Comparison of ENCODE assay signal across 9 cellular contexts in genomic region chr7:30564243-30564892, GRCh38. TPM values are rescaled to one million over a fixed set of nuclear protein-coding genes. Genes with fewer than 3 reads are reported as not detected.
DNase-seq lines count a peak whose midpoint lies in the region; ATAC-seq and TF ChIP-seq lines count a peak whose summit lies in the region.
"Had no signal": no experiment of that assay in that cellular context is flagged by ENCODE, and none has a peak within 500 bp of the region (broad histone marks: within the 10 kb centered on the region; RNA-seq: fewer than 3 reads in every experiment).

No MANE protein-coding gene starts in this region.

- H3K27me3 Mint-ChIP-seq in activated CD4-positive, alpha-beta T cell treated with anti-CD3 and anti-CD28 coated beads, Interleukin-2, amount 10 ng/mL, durations not matched to agents 7 days and 5 days: no peaks in the 10 kb centered on the region
- H3K27me3 Mint-ChIP-seq: IgD-negative memory B cell had no signal

- no peak for TF ChIP-seq POLR2A in right lobe of liver (IDR thresholded peaks at IDR 0.05)

- H3K27ac Mint-ChIP-seq in activated CD4-positive, alpha-beta T cell treated with anti-CD3 and anti-CD28 coated beads, Interleukin-2, amount 10 ng/mL, durations not matched to agents 7 days and 5 days: no peak overlapping the region

- H3K4me1 ChIP-seq in right lobe of liver: no peaks in the 10 kb centered on the region

- no peaks in the 10 kb centered on the region for H3K9me3 ChIP-seq in right lobe of liver

- H3K4me1 Mint-ChIP-seq in activated CD4-positive, alpha-beta T cell treated with anti-CD3 and anti-CD28 coated beads, Interleukin-2, amount 10 ng/mL, durations not matched to agents 7 days and 5 days: no peaks in the 10 kb centered on the region
- H3K4me1 Mint-ChIP-seq: IgD-negative memory B cell had no signal

- H3K36me3 Mint-ChIP-seq in activated CD4-positive, alpha-beta T cell treated with anti-CD3 and anti-CD28 coated beads, Interleukin-2, amount 10 ng/mL, durations not matched to agents 7 days and 5 days (ENCODE audit: low read depth): peaks cover 11% of the 10 kb centered on the region

- H3K9me3 Mint-ChIP-seq in activated CD4-positive, alpha-beta T cell treated with anti-CD3 and anti-CD28 coated beads, Interleukin-2, amount 10 ng/mL, durations not matched to agents 7 days and 5 days: no peaks in the 10 kb centered on the region
- H3K9me3 Mint-ChIP-seq: IgD-negative memory B cell had no signal

- no peak overlapping the region for H3K27ac ChIP-seq in right lobe of liver

- POLR2A ChIA-PET in activated CD4-positive, alpha-beta T cell treated with anti-CD3 and anti-CD28 coated beads, Interleukin-2, amount 10 ng/mL, durations not matched to agents 7 days and 5 days (lab: Charles Lee): no interaction called here

- intact Hi-C loops in right lobe of liver (cut with DNase I): no loop called here

- ATAC-seq in GM19395 (IDR thresholded peaks at IDR 0.05; ENCODE audit: unreplicated experiment) (peak; percentile 93), HG03457 (IDR thresholded peaks at IDR 0.05; ENCODE audit: unreplicated experiment) (peak; percentile 89), right lobe of liver (peak; percentile 97 to 99 (median 98))

- H3K36me3 ChIP-seq in right lobe of liver: peaks cover 0 to 25% (median 2%) of the 10 kb centered on the region in 4 donors

- TF ChIP-seq CTCF in right lobe of liver (IDR thresholded peaks at IDR 0.05): peak; percentile 82 to 90 (median 87)

- no peaks in the 10 kb centered on the region for H3K27me3 ChIP-seq in right lobe of liver

- 20% methylated on average over 3 of the region's 7 CpGs for WGBS in right lobe of liver (ENCODE audit: insufficient coverage, low coverage, low lambda C conversion rate, missing lambda C conversion rate)

- CTCF ChIA-PET in activated CD4-positive, alpha-beta T cell treated with anti-CD3 and anti-CD28 coated beads, Interleukin-2, amount 10 ng/mL, durations not matched to agents 7 days and 5 days (lab: Charles Lee): interaction anchor here (0.5 to 4.1 kb wide), 20 partner anchors 9 to 1422 kb away, joined by 3 to 34 read pairs (median 4); no protein-coding TSS in a partner anchor

- no peak overlapping the region for H3K4me3 Mint-ChIP-seq in activated CD4-positive, alpha-beta T cell treated with anti-CD3 and anti-CD28 coated beads, Interleukin-2, amount 10 ng/mL, durations not matched to agents 7 days and 5 days
- H3K4me3 Mint-ChIP-seq: IgD-negative memory B cell had no signal

- DNase-seq in CD1c-positive myeloid dendritic cell (ENCODE audit: extremely low spot score): peak; percentile 85
- DNase-seq in NCI-H69 (lab: John Stamatoyannopoulos, UW): peak; percentile 86
- peak; percentile 85 for DNase-seq in activated CD4-positive, alpha-beta T cell treated with anti-CD3 and anti-CD28 coated beads, Interleukin-2, amount 10 ng/mL, durations not matched to agents 7 days and 5 days
- peak; percentile 76 for DNase-seq in dedifferentiated amniotic fluid mesenchymal stem cell (ENCODE audit: extremely low spot score)
- peak; percentile 74 to 82 (median 76) for DNase-seq in right lobe of liver
- peak; percentile 55 to 67 (median 58) for DNase-seq in stimulated activated CD4-positive, alpha-beta T cell treated with anti-CD3 and anti-CD28 coated beads, TNF-alpha, amount 100 ng/mL, for 48 hours (ENCODE audit: low read depth in 3 of 3)

- no peak overlapping the region for H3K4me3 ChIP-seq in right lobe of liver

RNA-seq across cellular contexts. Expression of gene GARS1, which starts 30.3 kb away (rescaled TPM):
- total RNA-seq in activated CD4-positive, alpha-beta T cell treated with anti-CD3 and anti-CD28 coated beads, Interleukin-2, amount 10 ng/mL, durations not matched to agents 7 days and 5 days: 100 to 1,000 TPM; 165 to 167 TPM
- total RNA-seq in right lobe of liver: 100 to 1,000 TPM in 2 of 6 experiments, 10 to 100 TPM in 4; 31.4 to 155 (median 44.7) TPM

RNA-seq across cellular contexts. Expression of gene GGCT, which starts 59.7 kb away (rescaled TPM):
- total RNA-seq in activated CD4-positive, alpha-beta T cell treated with anti-CD3 and anti-CD28 coated beads, Interleukin-2, amount 10 ng/mL, durations not matched to agents 7 days and 5 days: 10 to 100 TPM; 39.9 to 42.6 TPM
- total RNA-seq in right lobe of liver: 10 to 100 TPM; 13.2 to 23.8 (median 16.8) TPM
